ENCODE assay signal across 9 cellular contexts in the genomic region with DNA sequence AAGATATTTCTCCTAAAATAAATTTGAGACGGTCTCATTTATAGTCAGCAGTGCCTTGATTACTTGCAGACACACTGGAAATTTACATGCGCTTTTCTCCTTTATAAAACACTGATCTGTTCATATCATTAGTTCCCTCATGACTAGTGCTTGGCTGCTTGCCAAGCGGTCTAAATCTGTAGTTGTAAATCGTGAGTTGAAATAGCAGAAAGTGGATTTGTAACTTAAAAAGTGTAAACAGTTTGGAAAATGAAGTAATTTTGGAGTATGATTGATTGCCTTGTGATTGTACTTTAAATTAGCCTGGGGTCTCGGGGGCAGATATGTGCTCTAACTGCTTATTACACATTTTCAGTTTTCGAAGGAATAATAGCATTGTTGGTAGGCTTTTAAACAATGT.
A peak's percentile ranks its signal among the peaks of the same experiment; 100 is the strongest.
DNase-seq lines count a peak whose midpoint lies in the region; ATAC-seq and TF ChIP-seq lines count a peak whose summit lies in the region.
"Had no signal": no experiment of that assay in that cellular context is flagged by ENCODE, and none has a peak within 500 bp of the region (broad histone marks: within the 10 kb centered on the region; RNA-seq: fewer than 3 reads in every experiment).

No MANE protein-coding gene starts in this region.

- H3K27ac Mint-ChIP-seq in activated CD4-positive, alpha-beta T cell treated with anti-CD3 and anti-CD28 coated beads, Interleukin-2, amount 10 ng/mL, durations not matched to agents 24 days and 14 days: peak overlapping the region; percentile 59
- H3K27ac Mint-ChIP-seq in activated T-helper 2 cell treated with anti-CD3 and anti-CD28 coated beads, Interferon-gamma antibody, Interleukin-2, Interleukin-4, amounts not matched to agents 10 μg/mL and 5 μg/mL and 100 μg/mL, durations not matched to agents 14 hours and 24 hours and 36 hours: no peak overlapping the region

- no peak for TF ChIP-seq CTCF in left ventricle myocardium inferior (IDR thresholded peaks at IDR 0.05; ENCODE audit: borderline replicate concordance)

- H3K4me3 ChIP-seq in left ventricle myocardium inferior: peak overlapping the region; percentile 31

- peaks cover 9% of the 10 kb centered on the region for H3K9me3 ChIP-seq in left ventricle myocardium inferior (replicated peaks)

- H3K27me3 ChIP-seq in left ventricle myocardium inferior (ENCODE audit: low read depth): no peaks in the 10 kb centered on the region

- H3K36me3 ChIP-seq in left ventricle myocardium inferior: no peaks in the 10 kb centered on the region

- peak; percentile 53 for ATAC-seq in SK-N-SH treated with all-trans-retinoic acid at 6 μM for 48 hours

- H3K4me1 ChIP-seq in left ventricle myocardium inferior: peaks cover 63% of the 10 kb centered on the region

- H3K27me3 Mint-ChIP-seq in activated CD4-positive, alpha-beta T cell treated with anti-CD3 and anti-CD28 coated beads, Interleukin-2, amount 10 ng/mL, durations not matched to agents 24 days and 14 days: no peaks in the 10 kb centered on the region
- H3K27me3 Mint-ChIP-seq in activated T-helper 2 cell treated with anti-CD3 and anti-CD28 coated beads, Interferon-gamma antibody, Interleukin-2, Interleukin-4, amounts not matched to agents 10 μg/mL and 5 μg/mL and 100 μg/mL, durations not matched to agents 14 hours and 24 hours and 36 hours (ENCODE audit: low read depth): no peaks in the 10 kb centered on the region

- no peak for DNase-seq in activated CD4-positive, alpha-beta T cell treated with anti-CD3 and anti-CD28 coated beads, Interleukin-2, amount 10 ng/mL, durations not matched to agents 24 days and 14 days
- DNase-seq in activated CD4-positive, alpha-beta T cell treated with anti-CD3 and anti-CD28 coated beads, Interleukin-2, amount 50 U/mL, for 4 hours: no peak
- peak; percentile 53 for DNase-seq in left ventricle myocardium inferior
- DNase-seq in superior temporal gyrus (ENCODE audit: extremely low spot score): peak; percentile 91
- DNase-seq in activated T-helper 2 cell treated with anti-CD3 and anti-CD28 coated beads, Interferon-gamma antibody, Interleukin-2, Interleukin-4, amounts not matched to agents 10 μg/mL and 5 μg/mL and 100 μg/mL, durations not matched to agents 14 hours and 24 hours and 36 hours (ENCODE audit: low spot score): no peak
- no peak for DNase-seq in activated CD4-positive, alpha-beta T cell treated with anti-CD3 and anti-CD28 coated beads for 4 hours
- DNase-seq in activated gamma-delta T cell (lab: John Stamatoyannopoulos, UW): no peak
- DNase-seq: DND-41 had no signal

- peaks cover 60% of the 10 kb centered on the region for H3K36me3 Mint-ChIP-seq in activated CD4-positive, alpha-beta T cell treated with anti-CD3 and anti-CD28 coated beads, Interleukin-2, amount 10 ng/mL, durations not matched to agents 24 days and 14 days (ENCODE audit: low read depth)
- peaks cover 61% of the 10 kb centered on the region for H3K36me3 Mint-ChIP-seq in activated T-helper 2 cell treated with anti-CD3 and anti-CD28 coated beads, Interferon-gamma antibody, Interleukin-2, Interleukin-4, amounts not matched to agents 10 μg/mL and 5 μg/mL and 100 μg/mL, durations not matched to agents 14 hours and 24 hours and 36 hours (ENCODE audit: low read depth)

- no peak overlapping the region for H3K4me3 Mint-ChIP-seq in activated CD4-positive, alpha-beta T cell treated with anti-CD3 and anti-CD28 coated beads, Interleukin-2, amount 10 ng/mL, durations not matched to agents 24 days and 14 days
- H3K4me3 Mint-ChIP-seq in activated T-helper 2 cell treated with anti-CD3 and anti-CD28 coated beads, Interferon-gamma antibody, Interleukin-2, Interleukin-4, amounts not matched to agents 10 μg/mL and 5 μg/mL and 100 μg/mL, durations not matched to agents 14 hours and 24 hours and 36 hours (ENCODE audit: low read depth): no peak overlapping the region

- H3K4me1 Mint-ChIP-seq in activated CD4-positive, alpha-beta T cell treated with anti-CD3 and anti-CD28 coated beads, Interleukin-2, amount 10 ng/mL, durations not matched to agents 24 days and 14 days: peaks cover 38% of the 10 kb centered on the region
- peaks cover 31% of the 10 kb centered on the region for H3K4me1 Mint-ChIP-seq in activated T-helper 2 cell treated with anti-CD3 and anti-CD28 coated beads, Interferon-gamma antibody, Interleukin-2, Interleukin-4, amounts not matched to agents 10 μg/mL and 5 μg/mL and 100 μg/mL, durations not matched to agents 14 hours and 24 hours and 36 hours (ENCODE audit: low read depth)

- peaks cover 5% of the 10 kb centered on the region for H3K9me3 Mint-ChIP-seq in activated CD4-positive, alpha-beta T cell treated with anti-CD3 and anti-CD28 coated beads, Interleukin-2, amount 10 ng/mL, durations not matched to agents 24 days and 14 days
- peaks cover 6% of the 10 kb centered on the region for H3K9me3 Mint-ChIP-seq in activated T-helper 2 cell treated with anti-CD3 and anti-CD28 coated beads, Interferon-gamma antibody, Interleukin-2, Interleukin-4, amounts not matched to agents 10 μg/mL and 5 μg/mL and 100 μg/mL, durations not matched to agents 14 hours and 24 hours and 36 hours

- peak overlapping the region; percentile 77 for H3K27ac ChIP-seq in left ventricle myocardium inferior (replicated peaks)

- intact Hi-C loops in activated CD4-positive, alpha-beta T cell treated with anti-CD3 and anti-CD28 coated beads, Interleukin-2, amount 10 ng/mL, durations not matched to agents 24 days and 14 days (cut with micrococcal nuclease): no loop called here
- intact Hi-C loops in left ventricle myocardium inferior (cut with micrococcal nuclease): no loop called here
- intact Hi-C loops in activated T-helper 2 cell treated with anti-CD3 and anti-CD28 coated beads, Interferon-gamma antibody, Interleukin-2, Interleukin-4, amounts not matched to agents 10 μg/mL and 5 μg/mL and 100 μg/mL, durations not matched to agents 14 hours and 24 hours and 36 hours (cut with micrococcal nuclease): no loop called here

TF ChIP-seq in SK-N-SH treated with all-trans-retinoic acid at 6 μM for 48 hours, 23 proteins besides CTCF, POLR2A, EP300 and RAD21:
- TF ChIP-seq ZFP30 (CRISPR knock-in tag; IDR thresholded peaks at IDR 0.05) (no peak), ISL1 (CRISPR knock-in tag; IDR thresholded peaks at IDR 0.05) (peak; percentile 59; the same call in 1 of the 2 replicates), ZNF565 (CRISPR knock-in tag; conservative IDR thresholded peaks at IDR 0.05; ENCODE audit: low read depth) (no peak)
- TF ChIP-seq, protein P1, sequence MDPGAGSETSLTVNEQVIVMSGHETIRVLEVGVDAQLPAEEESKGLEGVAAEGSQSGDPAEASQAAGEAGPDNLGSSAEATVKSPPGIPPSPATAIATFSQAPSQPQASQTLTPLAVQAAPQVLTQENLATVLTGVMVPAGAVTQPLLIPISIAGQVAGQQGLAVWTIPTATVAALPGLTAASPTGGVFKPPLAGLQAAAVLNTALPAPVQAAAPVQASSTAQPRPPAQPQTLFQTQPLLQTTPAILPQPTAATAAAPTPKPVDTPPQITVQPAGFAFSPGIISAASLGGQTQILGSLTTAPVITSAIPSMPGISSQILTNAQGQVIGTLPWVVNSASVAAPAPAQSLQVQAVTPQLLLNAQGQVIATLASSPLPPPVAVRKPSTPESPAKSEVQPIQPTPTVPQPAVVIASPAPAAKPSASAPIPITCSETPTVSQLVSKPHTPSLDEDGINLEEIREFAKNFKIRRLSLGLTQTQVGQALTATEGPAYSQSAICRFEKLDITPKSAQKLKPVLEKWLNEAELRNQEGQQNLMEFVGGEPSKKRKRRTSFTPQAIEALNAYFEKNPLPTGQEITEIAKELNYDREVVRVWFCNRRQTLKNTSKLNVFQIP (CRISPR knock-in tag; IDR thresholded peaks at IDR 0.05; ENCODE audit: borderline replicate concordance, low read depth): no peak
- TF ChIP-seq, protein P2, sequence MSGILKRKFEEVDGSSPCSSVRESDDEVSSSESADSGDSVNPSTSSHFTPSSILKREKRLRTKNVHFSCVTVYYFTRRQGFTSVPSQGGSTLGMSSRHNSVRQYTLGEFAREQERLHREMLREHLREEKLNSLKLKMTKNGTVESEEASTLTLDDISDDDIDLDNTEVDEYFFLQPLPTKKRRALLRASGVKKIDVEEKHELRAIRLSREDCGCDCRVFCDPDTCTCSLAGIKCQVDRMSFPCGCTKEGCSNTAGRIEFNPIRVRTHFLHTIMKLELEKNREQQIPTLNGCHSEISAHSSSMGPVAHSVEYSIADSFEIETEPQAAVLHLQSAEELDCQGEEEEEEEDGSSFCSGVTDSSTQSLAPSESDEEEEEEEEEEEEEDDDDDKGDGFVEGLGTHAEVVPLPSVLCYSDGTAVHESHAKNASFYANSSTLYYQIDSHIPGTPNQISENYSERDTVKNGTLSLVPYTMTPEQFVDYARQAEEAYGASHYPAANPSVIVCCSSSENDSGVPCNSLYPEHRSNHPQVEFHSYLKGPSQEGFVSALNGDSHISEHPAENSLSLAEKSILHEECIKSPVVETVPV (CRISPR knock-in tag; IDR thresholded peaks at IDR 0.05): 0 out of 2 replicates have a peak, but pooled peaks have one; percentile 48
TF ChIP-seq in SK-N-SH treated with all-trans-retinoic acid at 6 μM for 48 hours: peak in this region for 2.

Comparison
In these comparisons a context has a peak if more than half of its experiments do, and no peak if none do; other contexts are left out.
1. DNase-seq: peak in left ventricle myocardium inferior (single experiment) and superior temporal gyrus (single experiment); none in activated CD4-positive, alpha-beta T cell treated with anti-CD3 and anti-CD28 coated beads, Interleukin-2, amount 10 ng/mL, durations not matched to agents 24 days and 14 days (single experiment), activated CD4-positive, alpha-beta T cell treated with anti-CD3 and anti-CD28 coated beads, Interleukin-2, amount 50 U/mL, for 4 hours (0 of 2), activated T-helper 2 cell treated with anti-CD3 and anti-CD28 coated beads, Interferon-gamma antibody, Interleukin-2, Interleukin-4, amounts not matched to agents 10 μg/mL and 5 μg/mL and 100 μg/mL, durations not matched to agents 14 hours and 24 hours and 36 hours (single experiment), activated CD4-positive, alpha-beta T cell treated with anti-CD3 and anti-CD28 coated beads for 4 hours (0 of 2) and activated gamma-delta T cell (single experiment).